ENCODE assay signal across 8 cellular contexts in the genomic region with DNA sequence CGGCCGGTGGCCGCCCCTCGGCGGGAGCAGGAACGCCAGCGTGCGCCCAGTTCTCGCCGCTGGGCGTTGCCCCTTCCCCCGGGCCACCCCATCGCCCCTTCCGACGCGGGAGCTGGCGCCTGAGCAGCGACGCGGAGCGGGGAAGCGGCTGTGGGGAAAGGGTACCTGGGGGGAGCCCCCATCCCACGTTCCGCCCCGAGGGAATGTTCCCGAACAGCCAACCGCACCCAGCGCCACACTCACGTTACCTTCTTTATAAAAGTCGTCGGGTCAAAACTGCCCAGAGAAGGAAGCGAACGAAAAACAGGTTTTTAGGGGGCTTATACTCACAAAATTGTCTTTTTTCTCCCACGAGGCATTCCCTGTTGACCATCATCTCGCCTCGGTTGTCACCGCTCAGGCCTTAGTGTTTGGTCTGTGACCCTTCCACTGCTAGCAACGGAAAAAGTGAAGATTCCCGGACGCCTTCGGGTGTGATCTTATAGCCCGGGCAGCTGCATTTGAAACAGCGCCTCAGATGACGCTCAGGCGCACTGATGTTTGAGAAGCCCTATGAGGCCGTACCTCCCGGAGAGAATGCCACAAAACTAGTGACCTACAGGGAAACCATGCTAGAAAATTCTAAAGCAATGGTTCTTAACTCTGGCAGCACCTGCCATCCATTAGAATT. TPM values are rescaled to one million over a fixed set of nuclear protein-coding genes. Genes with fewer than 3 reads are reported as not detected.
DNase-seq lines count a peak whose midpoint lies in the region; ATAC-seq and TF ChIP-seq lines count a peak whose summit lies in the region.

No MANE protein-coding gene starts in this region.

- DNase-seq in GM12865 (ENCODE audit: low read depth): peak; percentile 14
- DNase-seq in HuH-7.5 (ENCODE audit: low spot score): peak; percentile 61
- peak; percentile 46 for DNase-seq in activated CD8-positive, alpha-beta T cell treated with anti-CD3 and anti-CD28 coated beads for 36 hours
- DNase-seq in fibroblast of pulmonary artery (ENCODE audit: low read depth): peak; percentile 69
- peak; percentile 67 to 80 for DNase-seq in aorta
- DNase-seq in GM19240 (ENCODE audit: insufficient read length, low spot score): no peak

- no peaks in the 10 kb centered on the region for H3K36me3 Mint-ChIP-seq in activated CD8-positive, alpha-beta T cell treated with anti-CD3 and anti-CD28 coated beads for 36 hours (ENCODE audit: low read depth)

- H3K27ac ChIP-seq in neural cell (ENCODE audit: low read length) (peak overlapping the region; percentile 47), aorta (ENCODE audit: low read depth in 1 of 2, low read length in 2 of 2) (peak overlapping the region in 1 of 2 donors; percentile 72)

- no peaks in the 10 kb centered on the region for H3K27me3 ChIP-seq in neural cell (ENCODE audit: insufficient read depth, low read depth, low read length)
- no peaks in the 10 kb centered on the region for H3K27me3 ChIP-seq in aorta (ENCODE audit: control insufficient read depth in 1 of 2, insufficient read depth in 2 of 2, low read length in 1 of 2)

- CTCF ChIA-PET in activated CD8-positive, alpha-beta T cell treated with anti-CD3 and anti-CD28 coated beads for 36 hours (lab: Charles Lee): interaction anchor here (1.7 kb wide), 1 partner anchor 100 kb away, joined by 3 read pairs; no protein-coding TSS in a partner anchor

- peaks cover 4% of the 10 kb centered on the region for H3K4me1 Mint-ChIP-seq in activated CD8-positive, alpha-beta T cell treated with anti-CD3 and anti-CD28 coated beads for 36 hours (ENCODE audit: low read depth)

- no peak for ATAC-seq in activated CD8-positive, alpha-beta T cell treated with anti-CD3 and anti-CD28 coated beads for 36 hours
- peak; percentile 80 for ATAC-seq in aorta (ENCODE audit: low FRiP score)
- no peak for ATAC-seq in GM18858 (IDR thresholded peaks at IDR 0.05; ENCODE audit: unreplicated experiment)

- H3K9me3 ChIP-seq in neural cell (ENCODE audit: low read length) (no peaks in the 10 kb centered on the region), aorta (ENCODE audit: control insufficient read depth, low read length) (no peaks in the 10 kb centered on the region)

- H3K27me3 Mint-ChIP-seq in activated CD8-positive, alpha-beta T cell treated with anti-CD3 and anti-CD28 coated beads for 36 hours: peaks cover 43% of the 10 kb centered on the region

- TF ChIP-seq CTCF in GM12865 (IDR thresholded peaks at IDR 0.05; ENCODE audit: insufficient read depth, low read depth, low read length, missing control alignments): no peak
- TF ChIP-seq CTCF in activated CD8-positive, alpha-beta T cell treated with anti-CD3 and anti-CD28 coated beads for 36 hours (IDR thresholded peaks at IDR 0.05): no peak
- TF ChIP-seq CTCF in fibroblast of pulmonary artery (IDR thresholded peaks at IDR 0.05; ENCODE audit: low read length, missing control alignments): no peak
- no peak for TF ChIP-seq CTCF in neural cell (IDR thresholded peaks at IDR 0.05; ENCODE audit: poor library complexity, severe bottlenecking)

- intact Hi-C loops in activated CD8-positive, alpha-beta T cell treated with anti-CD3 and anti-CD28 coated beads for 36 hours (cut with micrococcal nuclease): no loop called here
- intact Hi-C loops in aorta (cut with DNase I): no loop called here

- H3K4me3 ChIP-seq in GM12865 (ENCODE audit: low read depth, low read length) (peak overlapping the region; percentile 48), fibroblast of pulmonary artery (replicated peaks; ENCODE audit: low read depth, low read length) (peak overlapping the region; percentile 76), neural cell (ENCODE audit: low read length) (peak overlapping the region; percentile 80), aorta (ENCODE audit: low read length in 2 of 2) (peak overlapping the region; percentile 38 to 54)

- no peaks in the 10 kb centered on the region for H3K4me1 ChIP-seq in aorta (ENCODE audit: control insufficient read depth in 1 of 2, insufficient read depth in 2 of 2, low read length in 2 of 2)

- H3K27ac Mint-ChIP-seq in activated CD8-positive, alpha-beta T cell treated with anti-CD3 and anti-CD28 coated beads for 36 hours: no peak overlapping the region

- H3K4me2 ChIP-seq in neural cell (ENCODE audit: low read length): peak overlapping the region; percentile 46

- H3K9me2 ChIP-seq in neural cell (ENCODE audit: insufficient read depth, low read length): no peaks in the 10 kb centered on the region

- TF ChIP-seq EP300 in neural cell (conservative IDR thresholded peaks at IDR 0.05; ENCODE audit: poor library complexity, severe bottlenecking): no peak

- H3K79me2 ChIP-seq in neural cell (replicated peaks; ENCODE audit: insufficient read depth, low read length): peaks cover 42% of the 10 kb centered on the region

- TF ChIP-seq RAD21 in neural cell (conservative IDR thresholded peaks at IDR 0.05): no peak

- 2 to 3% methylated on average over 41 to 47 of the region's 47 CpGs for WGBS in aorta, 2 donors

- H3K9me3 Mint-ChIP-seq in activated CD8-positive, alpha-beta T cell treated with anti-CD3 and anti-CD28 coated beads for 36 hours: no peaks in the 10 kb centered on the region

- H3F3A ChIP-seq in neural cell (ENCODE audit: insufficient read depth, low read length, poor library complexity, severe bottlenecking): no peaks in the 10 kb centered on the region

- H3K36me3 ChIP-seq in neural cell (ENCODE audit: insufficient read depth, low read length) (no peaks in the 10 kb centered on the region), aorta (ENCODE audit: control insufficient read depth in 1 of 2, insufficient read depth in 2 of 2, low read length in 1 of 2) (no peaks in the 10 kb centered on the region)

- H2AFZ ChIP-seq in neural cell (ENCODE audit: low read depth, low read length): peak overlapping the region; percentile 86

- peak overlapping the region; percentile 88 for H3K9ac ChIP-seq in neural cell (ENCODE audit: low read length)

- H3K4me3 Mint-ChIP-seq in activated CD8-positive, alpha-beta T cell treated with anti-CD3 and anti-CD28 coated beads for 36 hours: peak overlapping the region; percentile 70

- POLR2A ChIA-PET in activated CD8-positive, alpha-beta T cell treated with anti-CD3 and anti-CD28 coated beads for 36 hours (lab: Charles Lee): interaction anchor here (0.7 kb wide), 1 partner anchor 26 kb away, joined by 3 read pairs; no protein-coding TSS in a partner anchor

- H4K20me1 ChIP-seq in neural cell (ENCODE audit: insufficient read depth): no peaks in the 10 kb centered on the region

TF ChIP-seq in neural cell, 6 proteins besides CTCF, POLR2A, EP300 and RAD21:
- TF ChIP-seq MXI1 (conservative IDR thresholded peaks at IDR 0.05; ENCODE audit: poor library complexity, severe bottlenecking) (no peak), EZH2 (IDR thresholded peaks at IDR 0.05; ENCODE audit: borderline replicate concordance, insufficient read depth, low read length, poor library complexity, severe bottlenecking) (no peak), POLR2AphosphoS5 (IDR thresholded peaks at IDR 0.05) (no peak), SMC3 (conservative IDR thresholded peaks at IDR 0.05; ENCODE audit: poor library complexity) (no peak), TAF1 (IDR thresholded peaks at IDR 0.05; ENCODE audit: low read depth) (no peak)
- TF ChIP-seq, protein P1, sequence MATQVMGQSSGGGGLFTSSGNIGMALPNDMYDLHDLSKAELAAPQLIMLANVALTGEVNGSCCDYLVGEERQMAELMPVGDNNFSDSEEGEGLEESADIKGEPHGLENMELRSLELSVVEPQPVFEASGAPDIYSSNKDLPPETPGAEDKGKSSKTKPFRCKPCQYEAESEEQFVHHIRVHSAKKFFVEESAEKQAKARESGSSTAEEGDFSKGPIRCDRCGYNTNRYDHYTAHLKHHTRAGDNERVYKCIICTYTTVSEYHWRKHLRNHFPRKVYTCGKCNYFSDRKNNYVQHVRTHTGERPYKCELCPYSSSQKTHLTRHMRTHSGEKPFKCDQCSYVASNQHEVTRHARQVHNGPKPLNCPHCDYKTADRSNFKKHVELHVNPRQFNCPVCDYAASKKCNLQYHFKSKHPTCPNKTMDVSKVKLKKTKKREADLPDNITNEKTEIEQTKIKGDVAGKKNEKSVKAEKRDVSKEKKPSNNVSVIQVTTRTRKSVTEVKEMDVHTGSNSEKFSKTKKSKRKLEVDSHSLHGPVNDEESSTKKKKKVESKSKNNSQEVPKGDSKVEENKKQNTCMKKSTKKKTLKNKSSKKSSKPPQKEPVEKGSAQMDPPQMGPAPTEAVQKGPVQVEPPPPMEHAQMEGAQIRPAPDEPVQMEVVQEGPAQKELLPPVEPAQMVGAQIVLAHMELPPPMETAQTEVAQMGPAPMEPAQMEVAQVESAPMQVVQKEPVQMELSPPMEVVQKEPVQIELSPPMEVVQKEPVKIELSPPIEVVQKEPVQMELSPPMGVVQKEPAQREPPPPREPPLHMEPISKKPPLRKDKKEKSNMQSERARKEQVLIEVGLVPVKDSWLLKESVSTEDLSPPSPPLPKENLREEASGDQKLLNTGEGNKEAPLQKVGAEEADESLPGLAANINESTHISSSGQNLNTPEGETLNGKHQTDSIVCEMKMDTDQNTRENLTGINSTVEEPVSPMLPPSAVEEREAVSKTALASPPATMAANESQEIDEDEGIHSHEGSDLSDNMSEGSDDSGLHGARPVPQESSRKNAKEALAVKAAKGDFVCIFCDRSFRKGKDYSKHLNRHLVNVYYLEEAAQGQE (IDR thresholded peaks at IDR 0.05; ENCODE audit: borderline replicate concordance): no peak

RNA-seq across cellular contexts. Expression of a gene that starts 0.5 kb away (rescaled TPM):
- 1 to 10 TPM; 2.7 TPM for total RNA-seq in activated CD8-positive, alpha-beta T cell treated with anti-CD3 and anti-CD28 coated beads for 36 hours
- polyA plus RNA-seq in neural cell: 76.8 and 77.4 TPM in 2 replicates
- 74.7 and 77.9 TPM in 2 replicates for polyA minus RNA-seq in neural cell
- total RNA-seq in aorta: 10 to 100 TPM; 14.4 to 29.4 TPM
- polyA plus RNA-seq in aorta: 1 to 10 TPM; 4.6 to 5.5 TPM

Comparison
In these comparisons a context has a peak if more than half of its experiments do, and no peak if none do; other contexts are left out.
1. RNA of a gene that starts 0.5 kb away (total RNA-seq): 14.4 to 29.4 TPM in aorta; 2.7 TPM in activated CD8-positive, alpha-beta T cell treated with anti-CD3 and anti-CD28 coated beads for 36 hours; every median in the first group is over 4 times any median in the second.
2. Peak in every context shown above with its lines, with median percentiles within 50 percentile points of each other: H3K4me3 ChIP-seq.